28 cellular contexts compared by ENCODE assay signal in the genomic region with DNA sequence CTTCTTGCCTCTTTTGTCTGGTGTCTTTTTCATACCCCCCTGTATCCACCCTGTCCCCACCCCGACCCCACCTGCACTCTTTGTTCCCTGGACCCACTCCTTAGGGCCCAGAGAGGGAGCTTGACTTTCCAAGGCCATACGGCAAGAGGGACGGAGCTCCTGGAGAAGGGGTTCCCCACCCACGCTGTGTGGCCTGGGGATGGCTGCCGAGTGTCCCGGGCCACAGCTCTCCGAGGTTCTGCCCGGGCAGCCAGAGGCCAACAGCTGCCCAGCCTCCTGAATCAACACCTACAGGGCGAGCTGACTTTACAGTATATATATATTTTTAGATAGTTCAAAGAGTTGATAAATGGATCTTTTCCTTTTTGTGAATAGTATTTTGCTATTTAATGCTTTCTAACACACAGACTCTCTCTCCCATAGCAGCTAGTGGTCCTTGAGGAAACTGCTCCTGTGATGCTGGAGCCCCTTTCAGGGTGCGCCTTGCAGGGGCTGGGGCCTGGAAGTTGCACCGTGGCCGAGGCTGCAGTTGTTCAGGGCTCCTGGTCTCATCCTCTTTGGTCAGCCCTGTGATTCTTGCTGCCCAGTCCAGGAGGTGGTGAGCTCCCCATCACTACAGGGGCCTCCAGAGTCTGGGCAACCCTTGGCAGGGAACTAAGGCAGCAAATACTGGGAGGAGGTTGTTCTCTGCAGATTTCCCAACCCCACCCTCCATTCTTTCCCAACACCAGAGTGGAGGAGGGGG.
"Had no signal": no experiment of that assay in that cellular context is flagged by ENCODE, and none has a peak within 500 bp of the region (broad histone marks: within the 10 kb centered on the region; RNA-seq: fewer than 3 reads in every experiment).

No MANE protein-coding gene starts in this region.

- H3K27ac Mint-ChIP-seq: activated CD4-positive, alpha-beta memory T cell treated with anti-CD3 and anti-CD28 coated beads, Interleukin-2, amount 10 ng/mL, durations not matched to agents 7 days and 5 days; activated CD4-positive, alpha-beta T cell treated with anti-CD3 and anti-CD28 coated beads for 36 hours; activated naive CD4-positive, alpha-beta T cell treated with anti-CD3 and anti-CD28 coated beads, Interleukin-2, amount 10 ng/mL, durations not matched to agents 7 days and 5 days; activated naive CD4-positive, alpha-beta T cell treated with anti-CD3 and anti-CD28 coated beads, Interleukin-2, amount 50 U/mL, for 72 hours; activated naive CD8-positive, alpha-beta T cell treated with anti-CD3 and anti-CD28 coated beads, Interleukin-2, amount 10 ng/mL, durations not matched to agents 7 days and 5 days; activated T-cell treated with anti-CD3 and anti-CD28 coated beads, Interleukin-2, amount 50 U/mL, for 24 hours; activated T-cell treated with anti-CD3 and anti-CD28 coated beads, Interleukin-2, amount 50 U/mL, for 72 hours; brain had no signal

- H3K4me1 Mint-ChIP-seq: activated naive CD4-positive, alpha-beta T cell treated with anti-CD3 and anti-CD28 coated beads, Interleukin-2, amount 10 ng/mL, durations not matched to agents 7 days and 5 days; activated naive CD8-positive, alpha-beta T cell treated with anti-CD3 and anti-CD28 coated beads, Interleukin-2, amount 10 ng/mL, durations not matched to agents 7 days and 5 days had no signal

- H3K36me3 Mint-ChIP-seq: activated naive CD4-positive, alpha-beta T cell treated with anti-CD3 and anti-CD28 coated beads, Interleukin-2, amount 10 ng/mL, durations not matched to agents 7 days and 5 days; activated naive CD8-positive, alpha-beta T cell treated with anti-CD3 and anti-CD28 coated beads, Interleukin-2, amount 10 ng/mL, durations not matched to agents 7 days and 5 days; brain had no signal

- H3K27ac ChIP-seq: ascending aorta, breast epithelium, cardiac muscle cell, colonic mucosa, epithelial cell of prostate, esophagus squamous epithelium, gastroesophageal sphincter had no signal

- H3K9me3 ChIP-seq: ascending aorta, colonic mucosa had no signal

- H3K4me3 ChIP-seq: ascending aorta, breast epithelium, cardiac muscle cell, colonic mucosa, esophagus squamous epithelium, gastroesophageal sphincter had no signal

- H3K36me3 ChIP-seq: ascending aorta, breast epithelium, cardiac muscle cell, colonic mucosa, esophagus squamous epithelium, gastroesophageal sphincter had no signal

- H3K4me3 Mint-ChIP-seq: activated CD4-positive, alpha-beta memory T cell treated with anti-CD3 and anti-CD28 coated beads, Interleukin-2, amount 10 ng/mL, durations not matched to agents 7 days and 5 days; activated CD4-positive, alpha-beta T cell treated with anti-CD3 and anti-CD28 coated beads for 36 hours; activated CD4-positive, alpha-beta T cell treated with anti-CD3 and anti-CD28 coated beads, Interleukin-2, amount 10 ng/mL, durations not matched to agents 7 days and 5 days; activated naive CD4-positive, alpha-beta T cell treated with anti-CD3 and anti-CD28 coated beads, Interleukin-2, amount 10 ng/mL, durations not matched to agents 7 days and 5 days; activated naive CD8-positive, alpha-beta T cell treated with anti-CD3 and anti-CD28 coated beads, Interleukin-2, amount 10 ng/mL, durations not matched to agents 7 days and 5 days; activated T-cell treated with anti-CD3 and anti-CD28 coated beads, Interleukin-2, amount 50 U/mL, for 24 hours; activated T-cell treated with anti-CD3 and anti-CD28 coated beads, Interleukin-2, amount 50 U/mL, for 72 hours; brain had no signal

- H3K27me3 ChIP-seq: ascending aorta, breast epithelium, cardiac muscle cell, colonic mucosa had no signal

- H3K27me3 Mint-ChIP-seq: activated CD4-positive, alpha-beta memory T cell treated with anti-CD3 and anti-CD28 coated beads, Interleukin-2, amount 10 ng/mL, durations not matched to agents 7 days and 5 days; activated CD4-positive, alpha-beta T cell treated with anti-CD3 and anti-CD28 coated beads, Interleukin-2, amount 10 ng/mL, durations not matched to agents 7 days and 5 days; activated naive CD4-positive, alpha-beta T cell treated with anti-CD3 and anti-CD28 coated beads, Interleukin-2, amount 10 ng/mL, durations not matched to agents 7 days and 5 days; activated naive CD8-positive, alpha-beta T cell treated with anti-CD3 and anti-CD28 coated beads, Interleukin-2, amount 10 ng/mL, durations not matched to agents 7 days and 5 days had no signal

- DNase-seq: activated CD4-positive, alpha-beta memory T cell treated with anti-CD3 and anti-CD28 coated beads, Interleukin-2, amount 10 ng/mL, durations not matched to agents 7 days and 5 days; activated CD4-positive, alpha-beta T cell treated with anti-CD3 and anti-CD28 coated beads for 36 hours; activated CD4-positive, alpha-beta T cell treated with anti-CD3 and anti-CD28 coated beads, Interleukin-2, amount 10 ng/mL, durations not matched to agents 7 days and 5 days; activated CD4-positive, alpha-beta T cell treated with anti-CD3 and anti-CD28 coated beads, Interleukin-2, amount 50 U/mL, for 4 hours; activated CD4-positive, CD25-positive, alpha-beta regulatory T cell; activated CD4-positive, CD25-positive, alpha-beta regulatory T cell treated with anti-CD3 and anti-CD28 coated beads, Interleukin-2, amount 50 U/mL, for 72 hours; activated CD8-positive, alpha-beta memory T cell treated with anti-CD3 and anti-CD28 coated beads, Interleukin-2, amount 50 U/mL, for 48 hours; activated gamma-delta T cell; activated naive CD4-positive, alpha-beta T cell; activated naive CD4-positive, alpha-beta T cell treated with anti-CD3 and anti-CD28 coated beads, Interleukin-2, amount 10 ng/mL, durations not matched to agents 7 days and 5 days; activated naive CD8-positive, alpha-beta T cell treated with anti-CD3 and anti-CD28 coated beads, Interleukin-2, amount 10 ng/mL, durations not matched to agents 7 days and 5 days; activated T-cell treated with anti-CD3 and anti-CD28 coated beads for 4 hours; activated T-cell treated with anti-CD3 and anti-CD28 coated beads, Interleukin-2, amount 50 U/mL, for 24 hours; activated T-cell treated with anti-CD3 and anti-CD28 coated beads, Interleukin-2, amount 50 U/mL, for 72 hours; central memory CD4-positive, alpha-beta T cell; cerebellar nuclear complex; colonic mucosa; effector CD8-positive, alpha-beta T cell; esophagus squamous epithelium; foreskin melanocyte; T-helper 2 cell had no signal

- H3K4me1 ChIP-seq: ascending aorta, breast epithelium, colonic mucosa, esophagus squamous epithelium, gastroesophageal sphincter had no signal

- ATAC-seq: activated CD4-positive, alpha-beta T cell treated with anti-CD3 and anti-CD28 coated beads for 36 hours; activated naive CD4-positive, alpha-beta T cell treated with anti-CD3 and anti-CD28 coated beads, Interleukin-2, amount 50 U/mL, for 72 hours; activated T-cell treated with anti-CD3 and anti-CD28 coated beads, Interleukin-2, amount 50 U/mL, for 72 hours; gastroesophageal sphincter had no signal
